Comparison of ENCODE assay signal across 11 cellular contexts in the genomic region with DNA sequence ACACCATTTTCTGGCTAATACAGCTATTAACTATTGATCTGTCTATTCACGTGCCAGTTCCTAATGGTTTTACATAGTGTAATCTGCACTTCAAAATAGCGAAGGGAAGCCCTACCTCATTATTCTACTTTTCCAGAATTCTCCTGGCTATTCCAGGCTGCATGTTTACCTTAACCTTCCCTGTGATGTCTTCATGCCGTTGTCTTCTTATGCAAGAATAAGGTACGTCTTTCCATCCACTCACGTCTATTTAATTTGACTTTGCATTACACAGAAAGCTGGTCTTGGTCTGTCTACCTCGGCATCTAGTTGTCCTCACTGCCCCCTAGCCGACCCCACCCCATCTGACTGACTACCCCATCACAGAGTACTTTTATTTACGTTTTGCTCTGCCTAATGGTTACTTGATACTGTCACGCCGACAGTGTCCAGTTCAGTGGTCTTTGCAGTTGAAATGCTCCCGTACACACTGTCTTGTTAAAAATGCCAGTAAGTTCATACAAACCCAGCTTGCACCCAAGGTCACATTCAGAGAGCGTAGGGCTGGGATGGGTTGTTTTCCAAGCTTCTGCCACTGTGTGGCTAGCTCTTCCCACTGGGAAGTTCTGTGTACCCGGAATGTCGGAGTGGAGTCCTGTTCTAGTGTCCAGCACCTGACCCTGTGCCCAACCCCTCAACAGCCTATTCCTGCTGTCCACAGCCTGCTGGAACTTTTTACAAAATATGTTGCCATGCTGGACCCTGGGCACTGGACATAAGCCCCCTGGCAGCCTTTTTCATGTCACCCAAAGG. TPM values are rescaled to one million over a fixed set of nuclear protein-coding genes. Genes with fewer than 3 reads are reported as not detected.
DNase-seq lines count a peak whose midpoint lies in the region; ATAC-seq and TF ChIP-seq lines count a peak whose summit lies in the region.
"Had no signal": no experiment of that assay in that cellular context is flagged by ENCODE, and none has a peak within 500 bp of the region (broad histone marks: within the 10 kb centered on the region; RNA-seq: fewer than 3 reads in every experiment).

No MANE protein-coding gene starts in this region.

- H3K4me1 Mint-ChIP-seq in T-helper 1 cell treated with Interleukin-12 subunit alpha and Interleukin-12 subunit beta and Interleukin-4 antibody, amounts not matched to agents 30 μg/mL and 1 μg/mL, for 36 hours (ENCODE audit: low read depth), result peaks cover 67% of the 10 kb centered on the region

- H3K4me3 ChIP-seq in right atrium auricular region (peak overlapping the region in 1 of 2 donors; percentile 14), spleen (peak overlapping the region in 1 of 8 donors; percentile 3)
- H3K4me3 ChIP-seq: lung had no signal

- WGBS in adipose tissue, 3 donors, result 71 to 81% (median 78%) methylated on average over 14 of the region's 14 CpGs
- WGBS in spleen, 5 donors, result 84 to 88% (median 86%) methylated on average over 14 of the region's 14 CpGs

- H3K9me3 Mint-ChIP-seq in T-helper 1 cell treated with Interleukin-12 subunit alpha and Interleukin-12 subunit beta and Interleukin-4 antibody, amounts not matched to agents 30 μg/mL and 1 μg/mL, for 36 hours, result no peaks in the 10 kb centered on the region

- H3K27ac ChIP-seq in adipose tissue (ENCODE audit: low read depth, low read length) (peak overlapping the region; percentile 8), right atrium auricular region (peak overlapping the region; percentile 65 to 66), spleen (peak overlapping the region in 5 of 8 donors; percentile 10 to 99 (median 70))
- H3K27ac ChIP-seq: 22Rv1 had no signal

- TF ChIP-seq POLR2A in spleen (IDR thresholded peaks at IDR 0.05), result peak in 1 of 3 donors; percentile 5

- no peak for TF ChIP-seq CTCF in right atrium auricular region (IDR thresholded peaks at IDR 0.05)
- no peak for TF ChIP-seq CTCF in spleen (IDR thresholded peaks at IDR 0.05 in 8 of 11, conservative IDR thresholded peaks at IDR 0.05 in 3 of 11)

- peaks cover 0 to 89% of the 10 kb centered on the region in 2 donors for H3K4me1 ChIP-seq in right atrium auricular region
- peaks cover 38 to 100% (median 95%) of the 10 kb centered on the region in 6 donors for H3K4me1 ChIP-seq in spleen

- no peaks in the 10 kb centered on the region for H3K27me3 Mint-ChIP-seq in T-helper 1 cell treated with Interleukin-12 subunit alpha and Interleukin-12 subunit beta and Interleukin-4 antibody, amounts not matched to agents 30 μg/mL and 1 μg/mL, for 36 hours (ENCODE audit: low read depth)

- H3K27ac Mint-ChIP-seq in T-helper 1 cell treated with Interleukin-12 subunit alpha and Interleukin-12 subunit beta and Interleukin-4 antibody, amounts not matched to agents 30 μg/mL and 1 μg/mL, for 36 hours, result peak overlapping the region; percentile 19

- H3K36me3 ChIP-seq in right atrium auricular region, result peaks cover 91% of the 10 kb centered on the region
- peaks cover 0 to 100% (median 47%) of the 10 kb centered on the region in 6 donors for H3K36me3 ChIP-seq in spleen

- H3K36me3 Mint-ChIP-seq in T-helper 1 cell treated with Interleukin-12 subunit alpha and Interleukin-12 subunit beta and Interleukin-4 antibody, amounts not matched to agents 30 μg/mL and 1 μg/mL, for 36 hours (ENCODE audit: low read depth), result peaks cover 68% of the 10 kb centered on the region

- H3K27me3 ChIP-seq in right atrium auricular region (no peaks in the 10 kb centered on the region), spleen (replicated peaks in 1 of 7) (no peaks in the 10 kb centered on the region)

- H3K9me3 ChIP-seq in right atrium auricular region, result no peaks in the 10 kb centered on the region
- no peaks in the 10 kb centered on the region for H3K9me3 ChIP-seq in spleen

- no peak for DNase-seq in T-helper 1 cell
- DNase-seq in right atrium auricular region (ENCODE audit: low spot score), result peak; percentile 58
- DNase-seq in spleen, result no peak
- no peak for DNase-seq in NCI-H1930 (lab: John Stamatoyannopoulos, UW)
- DNase-seq in NOMO-1 (lab: John Stamatoyannopoulos, UW; ENCODE audit: unreplicated experiment in 2 of 2), result no peak
- DNase-seq in stimulated activated naive CD8-positive, alpha-beta T cell treated with anti-CD3 and anti-CD28 coated beads, Interleukin-15, Interleukin-2, amounts not matched to agents 100 U/mL and 50 U/mL, for 24 hours, result no peak
- DNase-seq: stimulated activated CD4-positive, alpha-beta T cell treated with anti-CD3 and anti-CD28 coated beads, Interleukin-2, amount 100 ng/mL, for 48 hours had no signal

- ATAC-seq in stimulated activated naive CD8-positive, alpha-beta T cell treated with anti-CD3 and anti-CD28 coated beads, Interleukin-15, Interleukin-2, amounts not matched to agents 100 U/mL and 50 U/mL, for 24 hours, result no peak

- intact Hi-C loops in spleen (cut with DNase I; ENCODE audit: low total_unique reads), result no loop called here

- no peak overlapping the region for H3K4me3 Mint-ChIP-seq in T-helper 1 cell treated with Interleukin-12 subunit alpha and Interleukin-12 subunit beta and Interleukin-4 antibody, amounts not matched to agents 30 μg/mL and 1 μg/mL, for 36 hours

RNA-seq across cellular contexts. Expression of a gene that starts 15.0 kb away (rescaled TPM):
- polyA plus RNA-seq in adipose tissue, result 1,000 to 10,000 TPM in 1 of 3 donors, 100 to 1,000 TPM in 2; 598 to 1,041 (median 691) TPM
- 10 to 100 TPM; 43.7 to 52.5 TPM for total RNA-seq in right atrium auricular region
- total RNA-seq in spleen, result 1,000 to 10,000 TPM in 2 of 7 donors, 100 to 1,000 TPM in 5; 266 to 1,804 (median 799) TPM
- polyA plus RNA-seq in spleen, result 1,000 to 10,000 TPM in 2 of 3 donors, 100 to 1,000 TPM in 1; 526 to 1,090 (median 1,018) TPM

RNA-seq across cellular contexts. Expression of a gene that starts 51.2 kb away (rescaled TPM):
- 10 to 100 TPM; 16.5 to 30.6 (median 17.3) TPM for polyA plus RNA-seq in adipose tissue
- total RNA-seq in right atrium auricular region, result 10 to 100 TPM; 10.2 to 23.8 TPM
- 100 to 1,000 TPM in 3 of 7 donors, 10 to 100 TPM in 4; 65.4 to 128 (median 99.5) TPM for total RNA-seq in spleen
- 10 to 100 TPM; 19.3 to 32.0 (median 23.4) TPM for polyA plus RNA-seq in spleen

RNA-seq across cellular contexts. Expression of a gene that starts 55.2 kb away (rescaled TPM):
- polyA plus RNA-seq in adipose tissue (10 to 100 TPM in 1 of 3 donors, 1 to 10 TPM in 2; 7.2 to 18.5 (median 8.2) TPM), spleen (10 to 100 TPM; 14.1 to 26.2 (median 24.1) TPM)
- total RNA-seq in right atrium auricular region (1 to 10 TPM; 2.6 to 3.3 TPM), spleen (10 to 100 TPM; 11.6 to 33.4 (median 25.7) TPM)

Comparison
In these comparisons a context has a peak if more than half of its experiments do, and no peak if none do; other contexts are left out.
1. H3K27ac ChIP-seq: peak in every context shown above with its lines; median percentile 70 in spleen; 66 in right atrium auricular region; 8 in adipose tissue.
2. RNA of a gene that starts 15.0 kb away (total RNA-seq): 266 to 1,804 TPM in spleen; 43.7 to 52.5 TPM in right atrium auricular region; every median in the first group is over 4 times any median in the second.